8 cellular contexts compared by ENCODE assay signal in the genomic region with DNA sequence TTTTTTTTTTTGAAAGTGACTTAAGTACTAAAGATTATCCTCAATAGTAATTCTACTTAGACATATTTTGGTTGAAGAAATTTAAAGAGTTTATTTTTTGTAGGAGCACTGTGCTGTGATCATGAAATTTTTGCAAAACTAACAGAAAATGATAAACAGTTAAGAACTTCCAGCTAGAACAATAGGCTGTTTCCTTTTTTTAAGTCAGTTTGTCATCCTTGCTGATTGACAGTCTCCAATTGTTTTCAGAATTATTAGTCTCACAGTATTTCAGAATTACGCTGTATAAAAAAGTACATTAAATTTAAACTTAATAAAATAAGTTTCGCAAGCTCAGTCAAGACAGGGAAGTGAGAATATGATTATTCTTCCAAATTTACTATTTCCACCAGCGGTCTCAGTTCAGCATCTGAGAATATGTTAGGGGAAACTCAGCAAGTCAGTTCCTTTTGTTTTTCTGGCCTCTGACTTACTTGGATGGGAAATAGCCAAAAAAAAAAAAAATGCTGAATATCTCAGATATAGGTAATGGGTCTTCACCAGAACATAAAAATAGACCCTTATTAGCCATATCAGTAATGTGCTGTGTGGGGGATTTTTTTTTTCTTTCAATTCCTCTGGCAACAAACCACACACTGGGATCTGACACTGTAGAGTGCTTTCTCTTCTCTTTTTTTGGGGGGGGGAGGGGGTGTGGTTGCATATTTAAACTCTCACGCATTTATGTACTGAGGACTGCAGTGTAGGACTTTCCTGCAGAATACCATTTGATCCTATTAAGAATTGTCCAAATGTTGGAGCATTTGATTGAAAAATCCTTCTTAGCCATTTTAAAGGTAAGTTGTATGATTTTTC. TPM values are rescaled to one million over a fixed set of nuclear protein-coding genes. Genes with fewer than 3 reads are reported as not detected.
DNase-seq lines count a peak whose midpoint lies in the region; ATAC-seq, FAIRE-seq and TF ChIP-seq lines count a peak whose summit lies in the region.

A gene (plus strand): TSS at position 732 of the 855 bp plus-strand sequence. CDS start 8,099 bp downstream, outside the sequence.

- no peaks in the 10 kb centered on the region for H3K9me2 ChIP-seq in GM23338 (ENCODE audit: insufficient read depth)

- WGBS in small intestine, 3 donors = 76 to 92% (median 82%) methylated on average over 4 of the region's 4 CpGs

- no peak within 1 kb of the TSS for H2AFZ ChIP-seq in GM23338

- H3K27ac ChIP-seq in small intestine (ENCODE audit: low read depth in 1 of 2, low read length in 1 of 2) (no peak within 1 kb of the TSS), GM23338 (ENCODE audit: low read depth) (no peak within 1 kb of the TSS)

- peak; percentile 11 for DNase-seq in globus pallidus (ENCODE audit: low spot score)
- peak; percentile 9 for DNase-seq in small intestine
- no peak for DNase-seq in activated CD4-positive, alpha-beta T cell treated with anti-CD3 and anti-CD28 coated beads, Interleukin-2, amount 50 U/mL, for 1 hour
- DNase-seq in GM23338 (ENCODE audit: low spot score) = no peak
- no peak for DNase-seq in DMS53 treated with DMSO at 0.1 percent for 48 hours (lab: John Stamatoyannopoulos, UW; ENCODE audit: unreplicated experiment)
- DNase-seq in NCI-H748 (lab: John Stamatoyannopoulos, UW; ENCODE audit: unreplicated experiment) = no peak

- no peaks in the 10 kb centered on the region for H3K9me3 Mint-ChIP-seq in GM23338

- H3K4me3 Mint-ChIP-seq in GM23338 = no peak within 1 kb of the TSS

- H3K4me3 ChIP-seq in small intestine (ENCODE audit: low read depth in 1 of 2, low read length in 2 of 2) (no peak within 1 kb of the TSS), GM23338 (no peak within 1 kb of the TSS)

- FAIRE-seq in small intestine (lab: Jason Lieb, UNC) = no peak

- H3K27me3 Mint-ChIP-seq in GM23338 (ENCODE audit: insufficient read depth, low read depth, poor library complexity) = no peaks in the 10 kb centered on the region

- H3K27ac Mint-ChIP-seq in GM23338 = no peak within 1 kb of the TSS

- H3K36me3 ChIP-seq in small intestine (ENCODE audit: control insufficient read depth in 2 of 2, insufficient read depth in 2 of 2, low read length in 2 of 2) (no peaks in the 10 kb centered on the region), GM23338 (ENCODE audit: insufficient read depth) (no peaks in the 10 kb centered on the region)

- no peaks in the 10 kb centered on the region for H3K36me3 Mint-ChIP-seq in GM23338 (ENCODE audit: low read depth)

- no peaks in the 10 kb centered on the region for H3K9me3 ChIP-seq in small intestine (ENCODE audit: control insufficient read depth, low read depth)

- TF ChIP-seq CTCF in GM23338 (conservative IDR thresholded peaks at IDR 0.05; ENCODE audit: low read depth in 2 of 2) = no peak

- H3K4me2 ChIP-seq in GM23338 = no peak within 1 kb of the TSS

- H3K79me2 ChIP-seq in GM23338 (replicated peaks; ENCODE audit: insufficient read depth) = no peaks in the 10 kb centered on the region

- no peaks in the 10 kb centered on the region for H3F3A ChIP-seq in GM23338 (replicated peaks; ENCODE audit: low read depth)

- H3K27me3 ChIP-seq in small intestine (ENCODE audit: control insufficient read depth in 2 of 2, insufficient read depth in 2 of 2, low read length in 2 of 2) = no peaks in the 10 kb centered on the region
- no peaks in the 10 kb centered on the region for H3K27me3 ChIP-seq in GM23338 (ENCODE audit: insufficient read depth)

- no peaks in the 10 kb centered on the region for H4K20me1 ChIP-seq in GM23338 (replicated peaks; ENCODE audit: insufficient read depth)

- H3K4me1 ChIP-seq in small intestine (ENCODE audit: control insufficient read depth in 2 of 2, insufficient read depth in 1 of 2, low read depth in 1 of 2, low read length in 1 of 2) (no peaks in the 10 kb centered on the region), GM23338 (ENCODE audit: insufficient read depth) (peaks cover 7% of the 10 kb centered on the region)

- peaks cover 6% of the 10 kb centered on the region for H3K4me1 Mint-ChIP-seq in GM23338

- ATAC-seq in GM19468 (IDR thresholded peaks at IDR 0.05; ENCODE audit: extremely low read depth, unreplicated experiment) = peak; percentile 37
- ATAC-seq in HG03575 (IDR thresholded peaks at IDR 0.05; ENCODE audit: extremely low read depth, insufficient number of reproducible peaks, low FRiP score, unreplicated experiment) = peak; percentile 67
- no peak for ATAC-seq in GM23338

TF ChIP-seq in GM23338, 12 proteins besides CTCF, POLR2A, EP300 and RAD21 (continues in another document):
- TF ChIP-seq ZNF114 (CRISPR knock-in tag; IDR thresholded peaks at IDR 0.05) = no peak
- no peak for TF ChIP-seq CREB1 (CRISPR knock-in tag; IDR thresholded peaks at IDR 0.05; ENCODE audit: low read depth)
- TF ChIP-seq ZNF331 (CRISPR knock-in tag; IDR thresholded peaks at IDR 0.05; ENCODE audit: low read depth) = no peak
- TF ChIP-seq EZH2 (IDR thresholded peaks at IDR 0.05; ENCODE audit: low read depth, unreplicated experiment) = no peak
- TF ChIP-seq, protein P1, sequence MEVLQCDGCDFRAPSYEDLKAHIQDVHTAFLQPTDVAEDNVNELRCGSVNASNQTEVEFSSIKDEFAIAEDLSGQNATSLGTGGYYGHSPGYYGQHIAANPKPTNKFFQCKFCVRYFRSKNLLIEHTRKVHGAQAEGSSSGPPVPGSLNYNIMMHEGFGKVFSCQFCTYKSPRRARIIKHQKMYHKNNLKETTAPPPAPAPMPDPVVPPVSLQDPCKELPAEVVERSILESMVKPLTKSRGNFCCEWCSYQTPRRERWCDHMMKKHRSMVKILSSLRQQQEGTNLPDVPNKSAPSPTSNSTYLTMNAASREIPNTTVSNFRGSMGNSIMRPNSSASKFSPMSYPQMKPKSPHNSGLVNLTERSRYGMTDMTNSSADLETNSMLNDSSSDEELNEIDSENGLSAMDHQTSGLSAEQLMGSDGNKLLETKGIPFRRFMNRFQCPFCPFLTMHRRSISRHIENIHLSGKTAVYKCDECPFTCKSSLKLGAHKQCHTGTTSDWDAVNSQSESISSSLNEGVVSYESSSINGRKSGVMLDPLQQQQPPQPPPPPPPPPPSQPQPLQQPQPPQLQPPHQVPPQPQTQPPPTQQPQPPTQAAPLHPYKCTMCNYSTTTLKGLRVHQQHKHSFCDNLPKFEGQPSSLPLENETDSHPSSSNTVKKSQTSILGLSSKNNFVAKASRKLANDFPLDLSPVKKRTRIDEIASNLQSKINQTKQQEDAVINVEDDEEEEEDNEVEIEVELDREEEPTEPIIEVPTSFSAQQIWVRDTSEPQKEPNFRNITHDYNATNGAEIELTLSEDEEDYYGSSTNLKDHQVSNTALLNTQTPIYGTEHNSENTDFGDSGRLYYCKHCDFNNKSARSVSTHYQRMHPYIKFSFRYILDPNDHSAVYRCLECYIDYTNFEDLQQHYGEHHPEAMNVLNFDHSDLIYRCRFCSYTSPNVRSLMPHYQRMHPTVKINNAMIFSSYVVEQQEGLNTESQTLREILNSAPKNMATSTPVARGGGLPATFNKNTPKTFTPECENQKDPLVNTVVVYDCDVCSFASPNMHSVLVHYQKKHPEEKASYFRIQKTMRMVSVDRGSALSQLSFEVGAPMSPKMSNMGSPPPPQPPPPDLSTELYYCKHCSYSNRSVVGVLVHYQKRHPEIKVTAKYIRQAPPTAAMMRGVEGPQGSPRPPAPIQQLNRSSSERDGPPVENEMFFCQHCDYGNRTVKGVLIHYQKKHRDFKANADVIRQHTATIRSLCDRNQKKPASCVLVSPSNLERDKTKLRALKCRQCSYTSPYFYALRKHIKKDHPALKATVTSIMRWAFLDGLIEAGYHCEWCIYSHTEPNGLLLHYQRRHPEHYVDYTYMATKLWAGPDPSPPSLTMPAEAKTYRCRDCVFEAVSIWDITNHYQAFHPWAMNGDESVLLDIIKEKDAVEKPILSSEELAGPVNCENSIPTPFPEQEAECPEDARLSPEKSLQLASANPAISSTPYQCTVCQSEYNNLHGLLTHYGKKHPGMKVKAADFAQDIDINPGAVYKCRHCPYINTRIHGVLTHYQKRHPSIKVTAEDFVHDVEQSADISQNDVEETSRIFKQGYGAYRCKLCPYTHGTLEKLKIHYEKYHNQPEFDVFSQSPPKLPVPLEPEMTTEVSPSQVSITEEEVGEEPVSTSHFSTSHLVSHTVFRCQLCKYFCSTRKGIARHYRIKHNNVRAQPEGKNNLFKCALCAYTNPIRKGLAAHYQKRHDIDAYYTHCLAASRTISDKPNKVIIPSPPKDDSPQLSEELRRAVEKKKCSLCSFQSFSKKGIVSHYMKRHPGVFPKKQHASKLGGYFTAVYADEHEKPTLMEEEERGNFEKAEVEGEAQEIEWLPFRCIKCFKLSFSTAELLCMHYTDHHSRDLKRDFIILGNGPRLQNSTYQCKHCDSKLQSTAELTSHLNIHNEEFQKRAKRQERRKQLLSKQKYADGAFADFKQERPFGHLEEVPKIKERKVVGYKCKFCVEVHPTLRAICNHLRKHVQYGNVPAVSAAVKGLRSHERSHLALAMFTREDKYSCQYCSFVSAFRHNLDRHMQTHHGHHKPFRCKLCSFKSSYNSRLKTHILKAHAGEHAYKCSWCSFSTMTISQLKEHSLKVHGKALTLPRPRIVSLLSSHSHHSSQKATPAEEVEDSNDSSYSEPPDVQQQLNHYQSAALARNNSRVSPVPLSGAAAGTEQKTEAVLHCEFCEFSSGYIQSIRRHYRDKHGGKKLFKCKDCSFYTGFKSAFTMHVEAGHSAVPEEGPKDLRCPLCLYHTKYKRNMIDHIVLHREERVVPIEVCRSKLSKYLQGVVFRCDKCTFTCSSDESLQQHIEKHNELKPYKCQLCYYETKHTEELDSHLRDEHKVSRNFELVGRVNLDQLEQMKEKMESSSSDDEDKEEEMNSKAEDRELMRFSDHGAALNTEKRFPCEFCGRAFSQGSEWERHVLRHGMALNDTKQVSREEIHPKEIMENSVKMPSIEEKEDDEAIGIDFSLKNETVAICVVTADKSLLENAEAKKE (CRISPR knock-in tag; IDR thresholded peaks at IDR 0.05) = no peak
- no peak for TF ChIP-seq STAT1 (IDR thresholded peaks at IDR 0.05; ENCODE audit: unreplicated experiment)

RNA-seq across cellular contexts. Expression of the gene that starts here (rescaled TPM):
- polyA plus RNA-seq in small intestine = 10 to 100 TPM; 27.3 to 55.4 (median 44.7) TPM
- total RNA-seq in GM23338 (2014; rRNA removed; shearing (Covaris generic)) = 1.7 and 1.8 TPM in 2 replicates
- polyA plus RNA-seq in GM23338 (2016; fragmentation: Nextera tagmentation; extraction: Ambion mirVana) = 0.40 and 0.99 TPM in 2 replicates

Comparison
In these comparisons a context has a peak if more than half of its experiments do, and no peak if none do; other contexts are left out.
1. RNA of the gene that starts here (polyA plus RNA-seq): 27.3 to 55.4 TPM in small intestine; 0.40 to 0.99 TPM in GM23338; every median in the first group is over 10 times any median in the second.
2. DNase-seq: peak in globus pallidus (single experiment) and small intestine (single experiment); none in activated CD4-positive, alpha-beta T cell treated with anti-CD3 and anti-CD28 coated beads, Interleukin-2, amount 50 U/mL, for 1 hour (single experiment), GM23338 (single experiment), DMS53 treated with DMSO at 0.1 percent for 48 hours (single experiment) and NCI-H748 (single experiment).